ENCODE assay signal across 9 cellular contexts in the genomic region with DNA sequence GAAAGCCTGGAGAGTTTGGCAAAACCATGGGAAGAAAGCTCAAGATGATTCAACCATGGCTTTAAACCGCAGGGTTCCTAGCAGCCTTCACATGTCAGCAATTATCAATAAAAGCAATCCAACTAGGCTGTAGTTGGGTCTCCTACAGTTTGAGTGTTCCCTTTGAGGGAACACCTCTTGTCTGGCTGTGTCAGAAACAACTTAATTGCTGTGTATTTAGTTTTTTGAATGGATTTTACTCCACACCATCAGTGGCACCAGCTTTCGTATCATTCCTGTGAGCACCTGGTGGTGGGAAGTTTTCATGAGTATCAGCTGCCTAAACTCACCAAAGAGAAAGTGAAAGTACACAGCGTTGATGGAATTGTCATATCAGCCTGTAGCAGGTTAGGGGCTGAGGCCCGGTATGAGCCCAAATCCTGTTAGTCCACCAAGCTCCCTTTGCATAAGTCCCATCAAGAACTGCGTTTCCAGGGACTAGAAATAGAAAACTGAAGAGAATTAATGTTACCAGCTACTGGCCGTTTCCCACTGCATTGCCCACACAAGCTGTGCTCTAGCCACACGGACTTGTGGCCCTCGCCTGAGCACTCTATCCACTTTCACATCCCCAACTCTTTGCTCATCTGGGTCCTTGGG. TPM values are rescaled to one million over a fixed set of nuclear protein-coding genes. Genes with fewer than 3 reads are reported as not detected.
DNase-seq lines count a peak whose midpoint lies in the region; ATAC-seq and TF ChIP-seq lines count a peak whose summit lies in the region.
"Had no signal": no experiment of that assay in that cellular context is flagged by ENCODE, and none has a peak within 500 bp of the region (broad histone marks: within the 10 kb centered on the region; RNA-seq: fewer than 3 reads in every experiment).

No MANE protein-coding gene starts in this region.

- H3K9me3 Mint-ChIP-seq in T-helper 1 cell treated with Interleukin-12 subunit alpha and Interleukin-12 subunit beta and Interleukin-4 antibody, amounts not matched to agents 30 μg/mL and 1 μg/mL, for 36 hours, result peaks cover 3% of the 10 kb centered on the region

- H3K79me2 ChIP-seq in osteoblast (ENCODE audit: insufficient read depth, low read length), result no peaks in the 10 kb centered on the region

- H3K9me3 ChIP-seq in osteoblast (ENCODE audit: low read depth, low read length), result no peaks in the 10 kb centered on the region

- ATAC-seq in GM19395 (IDR thresholded peaks at IDR 0.05; ENCODE audit: unreplicated experiment), result peak; percentile 74
- peak; percentile 56 for ATAC-seq in HG03565 (IDR thresholded peaks at IDR 0.05; ENCODE audit: unreplicated experiment)

- peak overlapping the region; percentile 26 for H2AFZ ChIP-seq in osteoblast (ENCODE audit: low read length)

- H3K4me3 ChIP-seq in coronary artery (peak overlapping the region; percentile 64), osteoblast (ENCODE audit: insufficient read depth, low read length) (peak overlapping the region; percentile 2)

- TF ChIP-seq CTCF in coronary artery (IDR thresholded peaks at IDR 0.05) (no peak), osteoblast (IDR thresholded peaks at IDR 0.05; ENCODE audit: extremely low read depth, low read depth, low read length) (no peak)

- peak overlapping the region; percentile 63 for H3K4me2 ChIP-seq in osteoblast (ENCODE audit: insufficient read depth, low read length)

- peak overlapping the region; percentile 84 for H3K4me3 Mint-ChIP-seq in T-helper 1 cell treated with Interleukin-12 subunit alpha and Interleukin-12 subunit beta and Interleukin-4 antibody, amounts not matched to agents 30 μg/mL and 1 μg/mL, for 36 hours

- no peaks in the 10 kb centered on the region for H3K27me3 ChIP-seq in osteoblast (ENCODE audit: insufficient read depth, low read length)

- no peaks in the 10 kb centered on the region for H3K36me3 ChIP-seq in osteoblast (ENCODE audit: insufficient read depth, low read length)

- H3K27me3 Mint-ChIP-seq in T-helper 1 cell treated with Interleukin-12 subunit alpha and Interleukin-12 subunit beta and Interleukin-4 antibody, amounts not matched to agents 30 μg/mL and 1 μg/mL, for 36 hours (ENCODE audit: low read depth), result no peaks in the 10 kb centered on the region

- peaks cover 8% of the 10 kb centered on the region for H3K36me3 Mint-ChIP-seq in T-helper 1 cell treated with Interleukin-12 subunit alpha and Interleukin-12 subunit beta and Interleukin-4 antibody, amounts not matched to agents 30 μg/mL and 1 μg/mL, for 36 hours (ENCODE audit: low read depth)

- DNase-seq in DMS153 treated with DMSO at 0.1 percent for 48 hours (lab: John Stamatoyannopoulos, UW; ENCODE audit: unreplicated experiment) (peak; percentile 52), coronary artery (ENCODE audit: low spot score) (no peak), osteoblast (ENCODE audit: insufficient read length, low spot score, missing footprints) (no peak), dedifferentiated amniotic fluid mesenchymal stem cell (ENCODE audit: extremely low spot score) (no peak), AG08395 (ENCODE audit: low spot score) (no peak)

- H3K4me1 ChIP-seq in osteoblast (ENCODE audit: insufficient read depth, low read length), result peaks cover 48% of the 10 kb centered on the region

- peaks cover 75% of the 10 kb centered on the region for H3K4me1 Mint-ChIP-seq in T-helper 1 cell treated with Interleukin-12 subunit alpha and Interleukin-12 subunit beta and Interleukin-4 antibody, amounts not matched to agents 30 μg/mL and 1 μg/mL, for 36 hours (ENCODE audit: low read depth)

- peak overlapping the region; percentile 98 for H3K27ac Mint-ChIP-seq in T-helper 1 cell treated with Interleukin-12 subunit alpha and Interleukin-12 subunit beta and Interleukin-4 antibody, amounts not matched to agents 30 μg/mL and 1 μg/mL, for 36 hours

- H4K20me1 ChIP-seq in osteoblast (ENCODE audit: insufficient read depth, low read length), result no peaks in the 10 kb centered on the region

- peak overlapping the region in 1 of 2 donors; percentile 35 for H3K27ac ChIP-seq in coronary artery
- peak overlapping the region; percentile 50 for H3K27ac ChIP-seq in osteoblast (ENCODE audit: low read depth, low read length)

RNA-seq across cellular contexts. Expression of a gene that starts 10.9 kb away (rescaled TPM):
- total RNA-seq in osteoblast, result 2.4 and 3.6 TPM in 2 replicates
- total RNA-seq: pulmonary artery endothelial cell had no signal

RNA-seq across cellular contexts. Expression of a gene that starts 16.9 kb away (rescaled TPM):
- total RNA-seq in osteoblast, result not detected in 2 replicates
- total RNA-seq: pulmonary artery endothelial cell had no signal
